ENCODE assay signal across 7 cellular contexts in genomic region chr11:129853508-129854228, GRCh38. TPM values are rescaled to one million over a fixed set of nuclear protein-coding genes. Genes with fewer than 3 reads are reported as not detected.
DNase-seq lines count a peak whose midpoint lies in the region; ATAC-seq and TF ChIP-seq lines count a peak whose summit lies in the region.

No MANE protein-coding gene starts in this region.

- H3K27me3 ChIP-seq in SJCRH30 (no peaks in the 10 kb centered on the region), prostate gland (replicated peaks; ENCODE audit: insufficient read depth) (no peaks in the 10 kb centered on the region), H7 (ENCODE audit: control insufficient read depth, insufficient read depth, low read length) (no peaks in the 10 kb centered on the region)

- 11% methylated on average over 10 of the region's 10 CpGs for WGBS in prostate gland

- no peak overlapping the region for H3K4me3 ChIP-seq in SJCRH30
- no peak overlapping the region for H3K4me3 ChIP-seq in prostate gland
- H3K4me3 ChIP-seq in H7 (ENCODE audit: insufficient read depth, low read depth, low read length), result no peak overlapping the region

- DNase-seq in NCI-H1048 (lab: John Stamatoyannopoulos, UW) (peak; percentile 8), SJCRH30 (peak; percentile 17 to 27), T47D (ENCODE audit: low read depth in 1 of 2, low spot score in 1 of 2) (peak; percentile 70 to 95), prostate gland (ENCODE audit: low spot score) (peak; percentile 93), H7 (no peak)

- H3K9me3 ChIP-seq in SJCRH30 (replicated peaks) (no peaks in the 10 kb centered on the region), prostate gland (no peaks in the 10 kb centered on the region)

- in situ Hi-C loops in T47D (cut with HindIII; ENCODE audit: low pct_unique_long_range_greater_than_20kb, low sequenced_read_pairs), result no loop called here

- TF ChIP-seq CTCF in prostate gland (IDR thresholded peaks at IDR 0.05), result no peak

- TF ChIP-seq POLR2A in prostate gland (IDR thresholded peaks at IDR 0.05), result no peak

- H3K4me1 ChIP-seq in SJCRH30 (peaks cover 5% of the 10 kb centered on the region; the same call in 1 of the 2 replicates), prostate gland (replicated peaks) (no peaks in the 10 kb centered on the region)

- no peaks in the 10 kb centered on the region for H3K36me3 ChIP-seq in SJCRH30
- H3K36me3 ChIP-seq in prostate gland, result no peaks in the 10 kb centered on the region
- H3K36me3 ChIP-seq in H7 (replicated peaks; ENCODE audit: control insufficient read depth, insufficient read depth, low read length), result no peaks in the 10 kb centered on the region; the same call in 1 of the 2 replicates

- ATAC-seq in GM21825 (IDR thresholded peaks at IDR 0.05; ENCODE audit: unreplicated experiment) (no peak), HG02571 (IDR thresholded peaks at IDR 0.05; ENCODE audit: unreplicated experiment) (no peak)

- intact Hi-C loops in prostate gland (cut with DNase I), result no loop called here

- no peak overlapping the region for H3K27ac ChIP-seq in SJCRH30
- peak overlapping the region; percentile 57 to 59 for H3K27ac ChIP-seq in prostate gland

RNA-seq across cellular contexts. Expression of gene TMEM45B, which starts 38.0 kb away (rescaled TPM):
- total RNA-seq in SJCRH30 (2014; rRNA removed; shearing (Covaris generic)), result not detected in 2 replicates
- total RNA-seq in prostate gland, result 10 to 100 TPM in 1 of 2 donors, 1 to 10 TPM in 1; 5.2 to 11.0 TPM
- 0.73 TPM in 1 of 2 replicates, not detected in the other for total RNA-seq in H7 (2014; rRNA removed; shearing (Covaris generic))

RNA-seq across cellular contexts. Expression of gene NFRKB, which starts 41.7 kb away (rescaled TPM):
- total RNA-seq in SJCRH30 (2014; rRNA removed; shearing (Covaris generic)), result 20.4 and 23.4 TPM in 2 replicates
- total RNA-seq in prostate gland, result 10 to 100 TPM; 26.2 to 51.4 TPM
- 33.4 and 41.1 TPM in 2 replicates for total RNA-seq in H7 (2014; rRNA removed; shearing (Covaris generic))
